In genomic region chr6:122620902-122621301, GRCh38 we compare ENCODE assay signal across 15 cellular contexts. TPM values are rescaled to one million over a fixed set of nuclear protein-coding genes. Genes with fewer than 3 reads are reported as not detected.
A peak's percentile ranks its signal among the peaks of the same experiment; 100 is the strongest.
DNase-seq lines count a peak whose midpoint lies in the region; FAIRE-seq and TF ChIP-seq lines count a peak whose summit lies in the region.
"Had no signal": no experiment of that assay in that cellular context is flagged by ENCODE, and none has a peak within 500 bp of the region (broad histone marks: within the 10 kb centered on the region; RNA-seq: fewer than 3 reads in every experiment).

No MANE protein-coding gene starts in this region.

- H3K36me3 ChIP-seq in bronchial epithelial cell (ENCODE audit: control insufficient read depth, insufficient read depth, low read length) = no peaks in the 10 kb centered on the region
- H3K36me3 ChIP-seq: thoracic aorta had no signal

- H3K9me3 Mint-ChIP-seq in nephron progenitor cell = peaks cover 3% of the 10 kb centered on the region
- no peaks in the 10 kb centered on the region for H3K9me3 Mint-ChIP-seq in activated CD4-positive, alpha-beta memory T cell treated with anti-CD3 and anti-CD28 coated beads for 36 hours

- FAIRE-seq in bronchial epithelial cell (lab: Jason Lieb, UNC) = no peak
- FAIRE-seq in urothelium cell line (lab: Jason Lieb, UNC) = no peak

- no peak overlapping the region for H3K27ac Mint-ChIP-seq in nephron progenitor cell
- no peak overlapping the region for H3K27ac Mint-ChIP-seq in activated CD4-positive, alpha-beta memory T cell treated with anti-CD3 and anti-CD28 coated beads for 36 hours

- no peak overlapping the region for H3K4me3 ChIP-seq in bronchial epithelial cell (ENCODE audit: low read depth, low read length)
- H3K4me3 ChIP-seq: body of pancreas, SK-N-MC, thoracic aorta had no signal

- TF ChIP-seq CTCF in bronchial epithelial cell (IDR thresholded peaks at IDR 0.05; ENCODE audit: insufficient read depth, low read length, severe bottlenecking) = no peak
- TF ChIP-seq CTCF in nephron progenitor cell (IDR thresholded peaks at IDR 0.05) = no peak

- H3K4me3 Mint-ChIP-seq in nephron progenitor cell = no peak overlapping the region
- H3K4me3 Mint-ChIP-seq in activated CD4-positive, alpha-beta memory T cell treated with anti-CD3 and anti-CD28 coated beads for 36 hours = no peak overlapping the region

- POLR2A ChIA-PET in activated CD4-positive, alpha-beta memory T cell treated with anti-CD3 and anti-CD28 coated beads for 36 hours (lab: Charles Lee) = no interaction called here

- H3K27me3 Mint-ChIP-seq in nephron progenitor cell (ENCODE audit: low read depth, poor library complexity) = peaks cover 7% of the 10 kb centered on the region
- H3K27me3 Mint-ChIP-seq in activated CD4-positive, alpha-beta memory T cell treated with anti-CD3 and anti-CD28 coated beads for 36 hours = peaks cover 16% of the 10 kb centered on the region

- H3K27me3 ChIP-seq in bronchial epithelial cell (ENCODE audit: control insufficient read depth, insufficient read depth, low read length) = no peaks in the 10 kb centered on the region
- H3K27me3 ChIP-seq: body of pancreas had no signal

- intact Hi-C loops in activated CD4-positive, alpha-beta memory T cell treated with anti-CD3 and anti-CD28 coated beads for 36 hours (cut with micrococcal nuclease) = no loop called here

- DNase-seq in SHP77 (lab: John Stamatoyannopoulos, UW) (peak; percentile 36 to 42), SHP77 treated with DMSO at 0.1 percent for 48 hours (lab: John Stamatoyannopoulos, UW) (no peak), NCI-H524 (lab: John Stamatoyannopoulos, UW) (peak; percentile 13 to 51), bronchial epithelial cell (ENCODE audit: low read depth) (peak; percentile 78), urothelium cell line (ENCODE audit: low spot score) (peak; percentile 39), SW 1271 (lab: John Stamatoyannopoulos, UW) (no peak), nephron progenitor cell (no peak)
- DNase-seq in activated CD4-positive, alpha-beta memory T cell treated with anti-CD3 and anti-CD28 coated beads for 36 hours = no peak
- DNase-seq: activated CD8-positive, alpha-beta memory T cell treated with anti-CD3 and anti-CD28 coated beads for 24 hours; activated gamma-delta T cell treated with Interleukin-2 at 50 U/mL for 16 hours; effector CD8-positive, alpha-beta T cell; NCI-H1048 had no signal

- CTCF ChIA-PET in activated CD4-positive, alpha-beta memory T cell treated with anti-CD3 and anti-CD28 coated beads for 36 hours (lab: Charles Lee) = no interaction called here

- H3K36me3 Mint-ChIP-seq in nephron progenitor cell (ENCODE audit: low read depth) = peaks cover 5% of the 10 kb centered on the region
- H3K36me3 Mint-ChIP-seq in activated CD4-positive, alpha-beta memory T cell treated with anti-CD3 and anti-CD28 coated beads for 36 hours = no peaks in the 10 kb centered on the region

- peaks cover 15% of the 10 kb centered on the region for H3K4me1 Mint-ChIP-seq in nephron progenitor cell
- H3K4me1 Mint-ChIP-seq in activated CD4-positive, alpha-beta memory T cell treated with anti-CD3 and anti-CD28 coated beads for 36 hours (ENCODE audit: low read depth) = no peaks in the 10 kb centered on the region

RNA-seq across cellular contexts. Expression of gene PKIB, which starts 10.7 kb away (rescaled TPM):
- total RNA-seq in bronchial epithelial cell = 2.8 and 3.9 TPM in 2 replicates
- under 1 TPM; 0.48 to 0.52 TPM for total RNA-seq in activated CD4-positive, alpha-beta memory T cell treated with anti-CD3 and anti-CD28 coated beads for 36 hours

Comparison
In these comparisons a context has a peak if more than half of its experiments do, and no peak if none do; other contexts are left out.
1. DNase-seq: peak in SHP77 (2 of 2), NCI-H524 (2 of 2), bronchial epithelial cell (single experiment) and urothelium cell line (single experiment); none in SHP77 treated with DMSO at 0.1 percent for 48 hours (single experiment), SW 1271 (0 of 2), nephron progenitor cell (single experiment) and activated CD4-positive, alpha-beta memory T cell treated with anti-CD3 and anti-CD28 coated beads for 36 hours (single experiment).